In genomic region chr10:71251319-71251718, GRCh38 we compare ENCODE assay signal across 20 cellular contexts. TPM values are rescaled to one million over a fixed set of nuclear protein-coding genes. Genes with fewer than 3 reads are reported as not detected.
A peak's percentile ranks its signal among the peaks of the same experiment; 100 is the strongest.
DNase-seq lines count a peak whose midpoint lies in the region; ATAC-seq and TF ChIP-seq lines count a peak whose summit lies in the region.
"Had no signal": no experiment of that assay in that cellular context is flagged by ENCODE, and none has a peak within 500 bp of the region (broad histone marks: within the 10 kb centered on the region; RNA-seq: fewer than 3 reads in every experiment).

No MANE protein-coding gene starts in this region.

- H3K27ac ChIP-seq in cardiac muscle cell, result peak overlapping the region; percentile 71
- no peak overlapping the region for H3K27ac ChIP-seq in right atrium auricular region
- H3K27ac ChIP-seq in mucosa of rectum (ENCODE audit: low read depth in 2 of 2, low read length in 2 of 2), result peak overlapping the region; percentile 90 to 93
- no peak overlapping the region for H3K27ac ChIP-seq in breast epithelium
- H3K27ac ChIP-seq: 22Rv1 had no signal

- ATAC-seq in SK-N-SH treated with all-trans-retinoic acid at 6 μM for 48 hours, result peak; percentile 20
- no peak for ATAC-seq in HG03159 (IDR thresholded peaks at IDR 0.05; ENCODE audit: unreplicated experiment)

- no peak for TF ChIP-seq POLR2A in breast epithelium (IDR thresholded peaks at IDR 0.05)

- H3K36me3 ChIP-seq in cardiac muscle cell (no peaks in the 10 kb centered on the region), right atrium auricular region (no peaks in the 10 kb centered on the region), mucosa of rectum (ENCODE audit: control insufficient read depth in 2 of 2, insufficient read depth in 2 of 2, low read length in 2 of 2) (no peaks in the 10 kb centered on the region), breast epithelium (no peaks in the 10 kb centered on the region)

- H3K9ac ChIP-seq in mucosa of rectum (ENCODE audit: low read depth in 1 of 2, low read length in 2 of 2), result no peak overlapping the region

- H3K27me3 ChIP-seq in cardiac muscle cell, result no peaks in the 10 kb centered on the region
- no peaks in the 10 kb centered on the region for H3K27me3 ChIP-seq in right atrium auricular region
- no peaks in the 10 kb centered on the region for H3K27me3 ChIP-seq in mucosa of rectum (ENCODE audit: control insufficient read depth in 2 of 2, insufficient read depth in 2 of 2, low read length in 2 of 2)
- H3K27me3 ChIP-seq in breast epithelium, result no peaks in the 10 kb centered on the region

- DNase-seq in cardiac muscle cell (ENCODE audit: low read depth in 1 of 2, low spot score in 1 of 2) (no peak), right atrium auricular region (ENCODE audit: low spot score) (no peak), breast epithelium (ENCODE audit: low spot score in 2 of 2) (no peak)
- DNase-seq in central memory CD4-positive, alpha-beta T cell, result no peak
- DNase-seq: Calu3, DMS79 treated with DMSO at 0.1 percent for 48 hours, GF-D8, KBM-7, MV-4-11, NCI-H1105, NCI-H1436 treated with DMSO at 0.1 percent for 48 hours, NCI-H187 treated with DMSO at 0.1 percent for 48 hours, NCI-H2107, NCI-H446 treated with DMSO at 0.1 percent for 48 hours, RPMI8226, SHP77 had no signal

- H3K9me3 ChIP-seq in cardiac muscle cell (ENCODE audit: low read depth) (no peaks in the 10 kb centered on the region), right atrium auricular region (no peaks in the 10 kb centered on the region), mucosa of rectum (ENCODE audit: control insufficient read depth in 2 of 2, low read length in 2 of 2) (no peaks in the 10 kb centered on the region), breast epithelium (no peaks in the 10 kb centered on the region)

- intact Hi-C loops in breast epithelium (cut with DNase I; ENCODE audit: low total_unique reads), result no loop called here

- H3K4me3 ChIP-seq in cardiac muscle cell (no peak overlapping the region), right atrium auricular region (no peak overlapping the region), mucosa of rectum (ENCODE audit: low read length in 2 of 2) (no peak overlapping the region), breast epithelium (no peak overlapping the region)

- no peak for TF ChIP-seq CTCF in cardiac muscle cell (IDR thresholded peaks at IDR 0.05; ENCODE audit: low read depth, low read length)
- no peak for TF ChIP-seq CTCF in right atrium auricular region (IDR thresholded peaks at IDR 0.05)
- no peak for TF ChIP-seq CTCF in breast epithelium (IDR thresholded peaks at IDR 0.05)

- H3K4me1 ChIP-seq in cardiac muscle cell (ENCODE audit: low read depth) (peaks cover 64% of the 10 kb centered on the region), right atrium auricular region (peaks cover 0 to 90% of the 10 kb centered on the region in 2 donors), mucosa of rectum (ENCODE audit: control insufficient read depth in 2 of 2, insufficient read depth in 2 of 2, low read length in 2 of 2) (peaks cover 59 to 86% of the 10 kb centered on the region in 2 donors), breast epithelium (peaks cover 6 to 10% of the 10 kb centered on the region in 2 donors)

TF ChIP-seq in SK-N-SH treated with all-trans-retinoic acid at 6 μM for 48 hours, 23 proteins besides CTCF, POLR2A, EP300 and RAD21:
- TF ChIP-seq TCF4 (CRISPR knock-in tag; IDR thresholded peaks at IDR 0.05; ENCODE audit: borderline replicate concordance) (peak; percentile 71; the same call in 1 of the 2 replicates), ARNTL (CRISPR knock-in tag; IDR thresholded peaks at IDR 0.05; ENCODE audit: borderline replicate concordance, low read depth) (no peak), PPARA (CRISPR knock-in tag; IDR thresholded peaks at IDR 0.05; ENCODE audit: borderline replicate concordance) (no peak; the same call in 1 of the 2 replicates), ISL1 (CRISPR knock-in tag; IDR thresholded peaks at IDR 0.05) (peak; percentile 81), TSHZ2 (CRISPR knock-in tag; IDR thresholded peaks at IDR 0.05) (peak; percentile 94), RARB (CRISPR knock-in tag; IDR thresholded peaks at IDR 0.05) (no peak), SNAI2 (CRISPR knock-in tag; IDR thresholded peaks at IDR 0.05) (peak; percentile 13; the same call in 1 of the 2 replicates), ZFP3 (CRISPR knock-in tag; IDR thresholded peaks at IDR 0.05) (peak; percentile 58; the same call in 1 of the 2 replicates), BACH2 (CRISPR knock-in tag; IDR thresholded peaks at IDR 0.05; ENCODE audit: borderline replicate concordance) (no peak)
- TF ChIP-seq, protein P1, sequence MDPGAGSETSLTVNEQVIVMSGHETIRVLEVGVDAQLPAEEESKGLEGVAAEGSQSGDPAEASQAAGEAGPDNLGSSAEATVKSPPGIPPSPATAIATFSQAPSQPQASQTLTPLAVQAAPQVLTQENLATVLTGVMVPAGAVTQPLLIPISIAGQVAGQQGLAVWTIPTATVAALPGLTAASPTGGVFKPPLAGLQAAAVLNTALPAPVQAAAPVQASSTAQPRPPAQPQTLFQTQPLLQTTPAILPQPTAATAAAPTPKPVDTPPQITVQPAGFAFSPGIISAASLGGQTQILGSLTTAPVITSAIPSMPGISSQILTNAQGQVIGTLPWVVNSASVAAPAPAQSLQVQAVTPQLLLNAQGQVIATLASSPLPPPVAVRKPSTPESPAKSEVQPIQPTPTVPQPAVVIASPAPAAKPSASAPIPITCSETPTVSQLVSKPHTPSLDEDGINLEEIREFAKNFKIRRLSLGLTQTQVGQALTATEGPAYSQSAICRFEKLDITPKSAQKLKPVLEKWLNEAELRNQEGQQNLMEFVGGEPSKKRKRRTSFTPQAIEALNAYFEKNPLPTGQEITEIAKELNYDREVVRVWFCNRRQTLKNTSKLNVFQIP (CRISPR knock-in tag; IDR thresholded peaks at IDR 0.05; ENCODE audit: borderline replicate concordance, low read depth), result no peak

RNA-seq across cellular contexts. Expression of gene UNC5B, which starts 38.9 kb away (rescaled TPM):
- total RNA-seq in cardiac muscle cell (112 and 172 TPM in 2 replicates), right atrium auricular region (10 to 100 TPM; 10.9 to 29.2 TPM), breast epithelium (1 to 10 TPM in 2 of 3 donors, under 1 TPM in 1; 0.80 to 4.9 (median 3.5) TPM)
- polyA plus RNA-seq in cardiac muscle cell, result 73.3 and 98.3 TPM in 2 replicates

Comparison
In these comparisons a context has a peak if more than half of its experiments do, and no peak if none do; other contexts are left out.
1. H3K27ac ChIP-seq: peak in cardiac muscle cell (single experiment) and mucosa of rectum (2 of 2); none in right atrium auricular region (0 of 2) and breast epithelium (0 of 2).